27 cellular contexts compared by ENCODE assay signal in the genomic region with DNA sequence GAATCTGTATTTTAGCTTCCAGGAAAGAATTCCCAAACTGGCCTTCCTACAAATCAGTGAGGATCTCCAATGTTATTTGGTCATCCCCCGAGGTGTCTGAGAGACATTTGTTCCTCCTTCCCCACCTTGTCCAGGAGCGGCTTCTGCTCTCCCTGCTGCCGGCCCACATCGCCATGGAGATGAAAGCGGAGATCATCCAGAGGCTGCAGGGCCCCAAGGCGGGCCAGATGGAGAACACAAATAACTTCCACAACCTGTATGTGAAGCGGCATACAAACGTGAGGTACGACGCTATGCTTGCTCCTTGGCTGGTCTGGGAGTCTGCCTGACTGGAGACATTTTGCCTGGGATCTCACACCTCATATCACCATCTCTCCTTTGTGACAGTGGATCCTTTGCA.
"Had no signal": no experiment of that assay in that cellular context is flagged by ENCODE, and none has a peak within 500 bp of the region (broad histone marks: within the 10 kb centered on the region; RNA-seq: fewer than 3 reads in every experiment).

No MANE protein-coding gene starts in this region.

- H3K36me3 Mint-ChIP-seq: immature natural killer cell; natural killer cell; stimulated activated effector memory CD8-positive, alpha-beta T cell treated with anti-CD3 and anti-CD28 coated beads, Interleukin-12 subunit alpha, Interleukin-12 subunit beta, amount 100 ng/mL, for 72 hours had no signal

- ATAC-seq: heart right ventricle; left colon; left ventricle myocardium superior; lower lobe of right lung; natural killer cell; psoas muscle; right cardiac atrium; stimulated activated effector memory CD8-positive, alpha-beta T cell treated with anti-CD3 and anti-CD28 coated beads, Interleukin-12 subunit alpha, Interleukin-12 subunit beta, amount 100 ng/mL, for 72 hours; stimulated activated naive CD8-positive, alpha-beta T cell treated with anti-CD3 and anti-CD28 coated beads, Interleukin-15, Interleukin-2, amounts not matched to agents 100 U/mL and 50 U/mL, for 24 hours; upper lobe of right lung had no signal

- H3K4me1 Mint-ChIP-seq: immature natural killer cell; natural killer cell; neural crest cell; stimulated activated effector memory CD8-positive, alpha-beta T cell treated with anti-CD3 and anti-CD28 coated beads, Interleukin-12 subunit alpha, Interleukin-12 subunit beta, amount 100 ng/mL, for 72 hours had no signal

- DNase-seq: colonic mucosa; effector memory CD4-positive, alpha-beta T cell; esophagus squamous epithelium; foreskin melanocyte; glutamatergic neuron; heart right ventricle; hippocampal formation; immature natural killer cell; islet precursor cell; kidney glomerular epithelial cell; left colon; left ventricle myocardium superior; lower lobe of right lung; natural killer cell; nucleus accumbens; ovary; psoas muscle; right cardiac atrium; sigmoid colon; stimulated activated CD4-positive, alpha-beta T cell treated with anti-CD3 and anti-CD28 coated beads, Interleukin-2, amount 100 ng/mL, for 24 hours; stimulated activated CD4-positive, alpha-beta T cell treated with anti-CD3 and anti-CD28 coated beads, Interleukin-4, amount 100 ng/mL, for 24 hours; stimulated activated naive CD8-positive, alpha-beta T cell treated with anti-CD3 and anti-CD28 coated beads, Interleukin-15, Interleukin-2, amounts not matched to agents 100 U/mL and 50 U/mL, for 24 hours; upper lobe of right lung; uterus had no signal

- H3K9me3 Mint-ChIP-seq: dendritic cell treated with granulocyte-macrophage colony-stimulating factor and Interleukin-4, amounts not matched to agents 40 ng/mL and 50 ng/mL, for 4 days; neural crest cell had no signal

- H3K27ac Mint-ChIP-seq: dendritic cell treated with granulocyte-macrophage colony-stimulating factor and Interleukin-4, amounts not matched to agents 40 ng/mL and 50 ng/mL, for 4 days; immature natural killer cell; natural killer cell; stimulated activated effector memory CD8-positive, alpha-beta T cell treated with anti-CD3 and anti-CD28 coated beads, Interleukin-12 subunit alpha, Interleukin-12 subunit beta, amount 100 ng/mL, for 72 hours had no signal

- H3K4me3 Mint-ChIP-seq: dendritic cell treated with granulocyte-macrophage colony-stimulating factor and Interleukin-4, amounts not matched to agents 40 ng/mL and 50 ng/mL, for 4 days; immature natural killer cell; natural killer cell; neural crest cell; stimulated activated effector memory CD8-positive, alpha-beta T cell treated with anti-CD3 and anti-CD28 coated beads, Interleukin-12 subunit alpha, Interleukin-12 subunit beta, amount 100 ng/mL, for 72 hours had no signal

- H3K27me3 Mint-ChIP-seq: dendritic cell treated with granulocyte-macrophage colony-stimulating factor and Interleukin-4, amounts not matched to agents 40 ng/mL and 50 ng/mL, for 4 days had no signal
